ENCODE assay signal across 1 cellular context in genomic region chr22:35329114-35329847, GRCh38.
TF ChIP-seq lines count a peak whose summit lies in the region.

No MANE protein-coding gene starts in this region.

TF ChIP-seq in GM12878, 131 proteins besides CTCF, POLR2A, EP300 and RAD21:
- TF ChIP-seq RUNX3 (IDR thresholded peaks at IDR 0.05; ENCODE audit: low read length) (peak; percentile 49), KDM1A (IDR thresholded peaks at IDR 0.05; ENCODE audit: borderline replicate concordance) (no peak), POLR2AphosphoS2 (IDR thresholded peaks at IDR 0.05; ENCODE audit: low read depth, low read length) (no peak), YY1 (IDR thresholded peaks at IDR 0.05; ENCODE audit: low read depth, low read length) (0 out of 2 replicates have a peak, but pooled peaks have one; percentile 21), IKZF1 (conservative IDR thresholded peaks at IDR 0.05) (no peak), ASH2L (IDR thresholded peaks at IDR 0.05; ENCODE audit: borderline replicate concordance, low read depth) (no peak), SUPT20H (IDR thresholded peaks at IDR 0.05; ENCODE audit: borderline replicate concordance, control insufficient read depth, low read depth, low read length) (no peak), TCF3 (IDR thresholded peaks at IDR 0.05; ENCODE audit: borderline replicate concordance, insufficient read depth, low read depth, low read length) (no peak), MTA3 (IDR thresholded peaks at IDR 0.05; ENCODE audit: borderline replicate concordance, low read length) (no peak)
